8 cellular contexts compared by ENCODE assay signal in the genomic region with DNA sequence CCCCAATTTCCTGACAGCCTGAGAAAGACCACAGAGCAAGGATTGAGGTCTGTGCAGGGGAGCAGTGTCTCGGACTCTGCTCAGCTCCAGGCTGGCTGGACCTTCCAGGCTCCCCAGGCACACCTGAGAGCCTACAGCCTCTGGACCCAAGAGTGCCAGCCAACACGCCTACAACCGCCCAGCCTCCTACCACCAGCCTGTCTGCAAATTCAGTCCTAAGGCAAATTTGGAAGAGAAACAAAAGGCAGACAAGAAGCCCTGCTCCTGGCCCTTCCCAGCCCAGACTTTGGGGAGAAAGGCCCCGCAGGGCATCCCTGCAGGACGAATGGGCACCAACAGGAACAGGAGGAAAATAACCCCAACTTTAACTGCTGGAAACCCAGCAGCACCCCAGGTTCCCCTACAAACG. TPM values are rescaled to one million over a fixed set of nuclear protein-coding genes. Genes with fewer than 3 reads are reported as not detected.
DNase-seq lines count a peak whose midpoint lies in the region; ATAC-seq and TF ChIP-seq lines count a peak whose summit lies in the region.

No MANE protein-coding gene starts in this region.

- peaks cover 22% of the 10 kb centered on the region for H3K4me1 Mint-ChIP-seq in T-helper 2 cell treated with Interferon-gamma antibody and Interleukin-4, amounts not matched to agents 5 μg/mL and 100 μg/mL, for 36 hours (ENCODE audit: low read depth)

- H3K14ac ChIP-seq in trophoblast cell (ENCODE audit: low read length) = peak overlapping the region; percentile 21

- H3K9me3 Mint-ChIP-seq in T-helper 2 cell treated with Interferon-gamma antibody and Interleukin-4, amounts not matched to agents 5 μg/mL and 100 μg/mL, for 36 hours = no peaks in the 10 kb centered on the region

- peaks cover 22% of the 10 kb centered on the region for H3K79me2 ChIP-seq in trophoblast cell (ENCODE audit: control insufficient read depth, insufficient read depth, low read length, poor library complexity)

- no peaks in the 10 kb centered on the region for H3K9me3 ChIP-seq in trophoblast cell (ENCODE audit: insufficient read depth, low read depth, low read length)

- H3K79me1 ChIP-seq in trophoblast cell (ENCODE audit: low read length) = peaks cover 11% of the 10 kb centered on the region

- peak overlapping the region; percentile 24 for H2AFZ ChIP-seq in trophoblast cell (ENCODE audit: insufficient read depth, low read length, poor library complexity)

- ATAC-seq in HG03342 (IDR thresholded peaks at IDR 0.05; ENCODE audit: unreplicated experiment) = no peak

- no peak overlapping the region for H3K27ac ChIP-seq in trophoblast cell (ENCODE audit: low read depth, low read length)

- peak overlapping the region; percentile 85 for H3K18ac ChIP-seq in trophoblast cell (ENCODE audit: low read length)

- H2AK5ac ChIP-seq in trophoblast cell (ENCODE audit: low read length) = no peak overlapping the region

- H3K36me3 Mint-ChIP-seq in T-helper 2 cell treated with Interferon-gamma antibody and Interleukin-4, amounts not matched to agents 5 μg/mL and 100 μg/mL, for 36 hours (ENCODE audit: low read depth) = peaks cover 10% of the 10 kb centered on the region

- no peak overlapping the region for H4K12ac ChIP-seq in trophoblast cell (ENCODE audit: low read depth, low read length)

- no peak overlapping the region for H4K91ac ChIP-seq in trophoblast cell (ENCODE audit: low read depth, low read length)

- no peak overlapping the region for H2BK12ac ChIP-seq in trophoblast cell (ENCODE audit: low read length)

- H3K27ac Mint-ChIP-seq in T-helper 2 cell treated with Interferon-gamma antibody and Interleukin-4, amounts not matched to agents 5 μg/mL and 100 μg/mL, for 36 hours = no peak overlapping the region

- peak overlapping the region; percentile 80 for H3K4me2 ChIP-seq in trophoblast cell (ENCODE audit: low read length)

- TF ChIP-seq CTCF in foreskin fibroblast (IDR thresholded peaks at IDR 0.05; ENCODE audit: low read depth, low read length) = no peak

- in situ Hi-C loops in ACHN (cut with HindIII; ENCODE audit: low pct_ligation_motif_present, low pct_unique_long_range_greater_than_20kb, low sequenced_read_pairs) (no loop called here), G401 (cut with HindIII; ENCODE audit: low sequenced_read_pairs) (no loop called here)

- peaks cover 8 to 19% of the 10 kb centered on the region in 2 experiments for H3K4me1 ChIP-seq in trophoblast cell (ENCODE audit: control insufficient read depth in 1 of 2, insufficient read depth in 2 of 2, low read length in 2 of 2)

- H3K27me3 Mint-ChIP-seq in T-helper 2 cell treated with Interferon-gamma antibody and Interleukin-4, amounts not matched to agents 5 μg/mL and 100 μg/mL, for 36 hours (ENCODE audit: low read depth) = peaks cover 8% of the 10 kb centered on the region

- peak overlapping the region; percentile 54 for H3K9ac ChIP-seq in trophoblast cell (ENCODE audit: low read length)

- H2BK120ac ChIP-seq in trophoblast cell (ENCODE audit: insufficient read depth, low read length, poor library complexity) = no peak overlapping the region

- H3K4ac ChIP-seq in trophoblast cell (ENCODE audit: low read depth, low read length) = peak overlapping the region; percentile 90

- peaks cover 18 to 20% of the 10 kb centered on the region in 2 experiments for H3K36me3 ChIP-seq in trophoblast cell (ENCODE audit: control insufficient read depth in 1 of 2, insufficient read depth in 2 of 2, low read length in 2 of 2)

- no peak overlapping the region for H4K8ac ChIP-seq in trophoblast cell (ENCODE audit: low read depth, low read length)

- no peaks in the 10 kb centered on the region for H3K27me3 ChIP-seq in trophoblast cell (ENCODE audit: insufficient read depth, low read length)

- no CpG with 5 or more reads among the region's 6 CpGs for WGBS in trophoblast cell (ENCODE audit: extremely low coverage, insufficient coverage, insufficient read length)

- peak overlapping the region; percentile 85 for H3K4me3 Mint-ChIP-seq in T-helper 2 cell treated with Interferon-gamma antibody and Interleukin-4, amounts not matched to agents 5 μg/mL and 100 μg/mL, for 36 hours

- DNase-seq in T-helper 2 cell treated with Interferon-gamma antibody and Interleukin-4, amounts not matched to agents 5 μg/mL and 100 μg/mL, for 36 hours (ENCODE audit: low spot score) = peak; percentile 3
- no peak for DNase-seq in foreskin fibroblast
- DNase-seq in trophoblast cell = no peak
- DNase-seq in ACHN = no peak
- DNase-seq in NCI-H446 (lab: John Stamatoyannopoulos, UW) = no peak
- DNase-seq in G401 (ENCODE audit: low spot score) = no peak

- no peak overlapping the region for H3K23ac ChIP-seq in trophoblast cell (ENCODE audit: low read length)

- peak overlapping the region; percentile 59; the same call in 1 of the 2 replicates for H3K4me3 ChIP-seq in GM08714 (ENCODE audit: low read length)
- H3K4me3 ChIP-seq in foreskin fibroblast (ENCODE audit: low read depth in 1 of 2, low read length in 2 of 2) = peak overlapping the region; percentile 78 to 85
- peak overlapping the region; percentile 79 for H3K4me3 ChIP-seq in trophoblast cell (ENCODE audit: low read depth, low read length)

- no peak overlapping the region for H2BK5ac ChIP-seq in trophoblast cell (ENCODE audit: low read depth, low read length, poor library complexity)

RNA-seq across cellular contexts. Expression of a gene that starts 1.9 kb away (rescaled TPM):
- 26.6 and 27.7 TPM in 2 replicates for polyA plus RNA-seq in trophoblast cell (2013)
- 45.2 and 45.4 TPM in 2 replicates for total RNA-seq in G401 (2014; rRNA removed; shearing (Covaris generic))
